In genomic region chr3:117045143-117045542, GRCh38 we compare ENCODE assay signal across 14 cellular contexts.
DNase-seq lines count a peak whose midpoint lies in the region; TF ChIP-seq lines count a peak whose summit lies in the region.
"Had no signal": no experiment of that assay in that cellular context is flagged by ENCODE, and none has a peak within 500 bp of the region (broad histone marks: within the 10 kb centered on the region; RNA-seq: fewer than 3 reads in every experiment).

No MANE protein-coding gene starts in this region.

- H3K4me1 ChIP-seq in sigmoid colon: no peaks in the 10 kb centered on the region
- H3K4me1 ChIP-seq: esophagus muscularis mucosa, prostate gland, tibial nerve had no signal

- no peak for TF ChIP-seq POLR2A in sigmoid colon (IDR thresholded peaks at IDR 0.05)

- intact Hi-C loops in sigmoid colon (cut with DNase I): no loop called here

- peaks cover 3% of the 10 kb centered on the region for H3K9me3 Mint-ChIP-seq in glutamatergic neuron (ENCODE audit: unreplicated experiment)

- no peak overlapping the region for H3K4me3 ChIP-seq in sigmoid colon
- H3K4me3 ChIP-seq: esophagus muscularis mucosa, prostate gland, tibial nerve had no signal

- no peak overlapping the region for H3K27ac ChIP-seq in sigmoid colon
- H3K27ac ChIP-seq: brain microvascular endothelial cell, esophagus muscularis mucosa, prostate gland, tibial nerve had no signal

- peak overlapping the region; percentile 24 for H3K27ac Mint-ChIP-seq in glutamatergic neuron (ENCODE audit: unreplicated experiment)

- H3K36me3 ChIP-seq in sigmoid colon: no peaks in the 10 kb centered on the region
- H3K36me3 ChIP-seq: brain microvascular endothelial cell, esophagus muscularis mucosa, prostate gland, tibial nerve had no signal

- no peak overlapping the region for H3K4me3 Mint-ChIP-seq in glutamatergic neuron (ENCODE audit: unreplicated experiment)

- H3K27me3 ChIP-seq in sigmoid colon: no peaks in the 10 kb centered on the region
- H3K27me3 ChIP-seq: brain microvascular endothelial cell, esophagus muscularis mucosa, tibial nerve had no signal

- H3K4me1 Mint-ChIP-seq in glutamatergic neuron (ENCODE audit: low read depth, unreplicated experiment): peaks cover 17% of the 10 kb centered on the region

- no peaks in the 10 kb centered on the region for H3K27me3 Mint-ChIP-seq in glutamatergic neuron (ENCODE audit: unreplicated experiment)

- H3K9me3 ChIP-seq in sigmoid colon: no peaks in the 10 kb centered on the region
- H3K9me3 ChIP-seq: esophagus muscularis mucosa, prostate gland had no signal

- H3K36me3 Mint-ChIP-seq in glutamatergic neuron (ENCODE audit: unreplicated experiment): peaks cover 6% of the 10 kb centered on the region

- peak; percentile 10 for DNase-seq in DMS79 treated with DMSO at 0.1 percent for 48 hours (lab: John Stamatoyannopoulos, UW)
- no peak for DNase-seq in DMS79 (lab: John Stamatoyannopoulos, UW)
- DNase-seq in NCI-H748 treated with DMSO at 0.1 percent for 48 hours (lab: John Stamatoyannopoulos, UW): peak; percentile 17
- DNase-seq in glutamatergic neuron: peak; percentile 44
- DNase-seq in sigmoid colon: peak; percentile 66
- DNase-seq in D341Med (ENCODE audit: low spot score): no peak
- no peak for DNase-seq in NCI-H2171 treated with DMSO at 0.1 percent for 48 hours (lab: John Stamatoyannopoulos, UW)
- DNase-seq in activated effector memory CD4-positive, alpha-beta T cell treated with anti-CD3 and anti-CD28 coated beads, Interleukin-2, amount 50 U/mL, for 16 hours: no peak
- DNase-seq: brain microvascular endothelial cell, left cardiac atrium, NCI-H526 treated with DMSO at 0.1 percent for 48 hours had no signal

- TF ChIP-seq EP300 in sigmoid colon (IDR thresholded peaks at IDR 0.05): no peak

- TF ChIP-seq CTCF in glutamatergic neuron (IDR thresholded peaks at IDR 0.05; ENCODE audit: partially characterized antibody, unreplicated experiment) (no peak), sigmoid colon (IDR thresholded peaks at IDR 0.05) (no peak)

- 0% methylated on average over 1 of the region's 1 CpG for WGBS in sigmoid colon, 2 donors

Comparison
In these comparisons a context has a peak if more than half of its experiments do, and no peak if none do; other contexts are left out.
1. DNase-seq: peak in DMS79 treated with DMSO at 0.1 percent for 48 hours (single experiment), NCI-H748 treated with DMSO at 0.1 percent for 48 hours (single experiment), glutamatergic neuron (single experiment) and sigmoid colon (single experiment); none in DMS79 (single experiment), D341Med (single experiment), NCI-H2171 treated with DMSO at 0.1 percent for 48 hours (single experiment) and activated effector memory CD4-positive, alpha-beta T cell treated with anti-CD3 and anti-CD28 coated beads, Interleukin-2, amount 50 U/mL, for 16 hours (single experiment).